Comparison of ENCODE assay signal across 10 cellular contexts in the genomic region with DNA sequence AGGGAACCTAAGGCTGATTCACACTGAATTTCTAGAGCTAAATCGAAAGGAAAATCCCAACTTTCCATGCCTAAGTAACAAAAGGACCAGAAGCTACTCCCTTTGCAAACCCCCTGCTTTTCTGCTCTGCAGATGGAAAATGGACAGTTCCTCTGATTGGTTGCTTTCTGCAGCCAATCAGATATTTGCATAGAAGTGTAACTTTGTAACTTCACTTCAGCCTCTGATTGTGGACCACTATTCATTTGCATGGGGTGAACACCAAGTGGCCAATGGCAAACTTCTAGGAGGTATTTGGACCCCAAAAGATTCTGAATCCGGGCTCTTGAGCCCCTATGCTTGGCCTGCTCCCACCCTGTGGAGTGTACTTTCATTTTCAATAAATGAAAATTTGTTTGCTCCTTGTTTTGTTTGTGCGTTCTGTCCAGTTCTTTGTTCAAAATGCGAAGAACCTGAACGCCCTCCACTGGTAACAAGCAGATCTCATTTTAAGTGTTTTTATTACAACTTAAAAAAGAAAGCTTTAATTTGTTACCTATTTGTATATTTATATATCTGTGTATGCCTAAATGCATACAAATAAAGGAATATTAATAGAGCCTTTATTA. TPM values are rescaled to one million over a fixed set of nuclear protein-coding genes. Genes with fewer than 3 reads are reported as not detected.
DNase-seq lines count a peak whose midpoint lies in the region; ATAC-seq, FAIRE-seq and TF ChIP-seq lines count a peak whose summit lies in the region.
"Had no signal": no experiment of that assay in that cellular context is flagged by ENCODE, and none has a peak within 500 bp of the region (broad histone marks: within the 10 kb centered on the region; RNA-seq: fewer than 3 reads in every experiment).

No MANE protein-coding gene starts in this region.

- no peaks in the 10 kb centered on the region for H3K4me1 Mint-ChIP-seq in activated CD8-positive, alpha-beta T cell treated with anti-CD3 and anti-CD28 coated beads for 36 hours (ENCODE audit: low read depth)
- no peaks in the 10 kb centered on the region for H3K4me1 Mint-ChIP-seq in activated CD8-positive, alpha-beta T cell treated with anti-CD3 and anti-CD28 coated beads, Interleukin-2, amount 10 ng/mL, durations not matched to agents 7 days and 5 days (ENCODE audit: low read depth)

- peak; percentile 81 for TF ChIP-seq RAD21 in SK-N-SH (IDR thresholded peaks at IDR 0.05; ENCODE audit: low read length)

- H4K20me1 ChIP-seq in SK-N-SH (ENCODE audit: insufficient read depth): no peaks in the 10 kb centered on the region

- no peak for ATAC-seq in activated CD8-positive, alpha-beta T cell treated with anti-CD3 and anti-CD28 coated beads for 36 hours
- no peak for ATAC-seq in activated CD8-positive, alpha-beta T cell treated with anti-CD3 and anti-CD28 coated beads, Interleukin-2, amount 10 ng/mL, durations not matched to agents 7 days and 5 days
- ATAC-seq in HG02981 (IDR thresholded peaks at IDR 0.05; ENCODE audit: unreplicated experiment): no peak

- H3K9me2 ChIP-seq in SK-N-SH: no peaks in the 10 kb centered on the region

- H3K36me3 ChIP-seq in SK-N-SH (replicated peaks in 1 of 2; ENCODE audit: control insufficient read depth in 1 of 2, insufficient read depth in 2 of 2, low read length in 1 of 2): no peaks in the 10 kb centered on the region
- no peaks in the 10 kb centered on the region for H3K36me3 ChIP-seq in right atrium auricular region

- H3K27ac Mint-ChIP-seq in activated CD8-positive, alpha-beta T cell treated with anti-CD3 and anti-CD28 coated beads for 36 hours: no peak overlapping the region
- H3K27ac Mint-ChIP-seq in activated CD8-positive, alpha-beta T cell treated with anti-CD3 and anti-CD28 coated beads, Interleukin-2, amount 10 ng/mL, durations not matched to agents 7 days and 5 days: no peak overlapping the region

- H3F3A ChIP-seq in SK-N-SH (replicated peaks; ENCODE audit: insufficient read depth): no peaks in the 10 kb centered on the region

- H3K9me3 ChIP-seq in SK-N-SH (no peaks in the 10 kb centered on the region), right atrium auricular region (no peaks in the 10 kb centered on the region)

- no peak overlapping the region for H3K4me3 Mint-ChIP-seq in activated CD8-positive, alpha-beta T cell treated with anti-CD3 and anti-CD28 coated beads for 36 hours
- no peak overlapping the region for H3K4me3 Mint-ChIP-seq in activated CD8-positive, alpha-beta T cell treated with anti-CD3 and anti-CD28 coated beads, Interleukin-2, amount 10 ng/mL, durations not matched to agents 7 days and 5 days

- peak; percentile 32 for TF ChIP-seq CTCF in activated CD8-positive, alpha-beta T cell treated with anti-CD3 and anti-CD28 coated beads for 36 hours (IDR thresholded peaks at IDR 0.05)
- TF ChIP-seq CTCF in SK-N-SH (IDR thresholded peaks at IDR 0.05): peak; percentile 57
- TF ChIP-seq CTCF in right atrium auricular region (IDR thresholded peaks at IDR 0.05): peak in 1 of 2 donors; percentile 39

- POLR2A ChIA-PET in activated CD8-positive, alpha-beta T cell treated with anti-CD3 and anti-CD28 coated beads for 36 hours (lab: Charles Lee): interaction anchor here (1.7 to 3.5 kb wide), 2 partner anchors 30 to 335 kb away, joined by 5 to 9 read pairs; partner anchors contain the start of genes AHCYL1, AMPD2 and GNAT2
- POLR2A ChIA-PET in activated CD8-positive, alpha-beta T cell treated with anti-CD3 and anti-CD28 coated beads, Interleukin-2, amount 10 ng/mL, durations not matched to agents 7 days and 5 days (lab: Charles Lee): interaction anchor here (0.7 kb wide), 1 partner anchor 10 kb away, joined by 3 read pairs; no protein-coding TSS in a partner anchor
- POLR2A ChIA-PET in SK-N-SH (lab: Yijun Ruan, JAX): interaction anchor here (0.9 to 4.0 kb wide), 5 partner anchors 10 to 117 kb away, joined by 3 to 21 read pairs (median 5); partner anchors contain the start of gene GNAI3

- intact Hi-C loops in activated CD8-positive, alpha-beta T cell treated with anti-CD3 and anti-CD28 coated beads for 36 hours (cut with micrococcal nuclease): no loop called here

- 0 out of 2 replicates have a peak overlapping the region, but pooled peaks have one; percentile 29 for H2AFZ ChIP-seq in SK-N-SH (ENCODE audit: low read depth)

- no peaks in the 10 kb centered on the region for H3K27me3 ChIP-seq in SK-N-SH (ENCODE audit: insufficient read depth)
- no peaks in the 10 kb centered on the region for H3K27me3 ChIP-seq in right atrium auricular region

- WGBS in SK-N-SH (ENCODE audit: low lambda C conversion rate): 38% methylated on average over 5 of the region's 5 CpGs

- H3K4me3 ChIP-seq in SK-N-SH (ENCODE audit: low read depth in 2 of 2, low read length in 1 of 2) (peak overlapping the region; percentile 34 to 52; a peak in 3 of 4 replicates), right atrium auricular region (peak overlapping the region in 1 of 2 donors; percentile 14)

- no peak for TF ChIP-seq EP300 in SK-N-SH (IDR thresholded peaks at IDR 0.05; ENCODE audit: borderline replicate concordance in 1 of 2, low read depth in 1 of 2, low read length in 1 of 2)

- peaks cover 7 to 30% of the 10 kb centered on the region in 2 experiments for H3K4me1 ChIP-seq in SK-N-SH (ENCODE audit: control insufficient read depth in 1 of 2, insufficient read depth in 2 of 2, low read depth in 1 of 2, low read length in 1 of 2)
- peaks cover 0 to 1% of the 10 kb centered on the region in 2 donors for H3K4me1 ChIP-seq in right atrium auricular region

- FAIRE-seq in HTR-8/SVneo (lab: Jason Lieb, UNC): no peak

- no peak for DNase-seq in activated CD8-positive, alpha-beta T cell treated with anti-CD3 and anti-CD28 coated beads for 36 hours
- DNase-seq in activated CD8-positive, alpha-beta T cell treated with anti-CD3 and anti-CD28 coated beads, Interleukin-2, amount 10 ng/mL, durations not matched to agents 7 days and 5 days: no peak
- DNase-seq in SK-N-SH (peak; percentile 56), right atrium auricular region (ENCODE audit: low spot score) (peak; percentile 26), ureter (ENCODE audit: low spot score) (peak; percentile 17), HTR-8/SVneo (ENCODE audit: insufficient read length, low spot score) (no peak)
- DNase-seq in stimulated activated CD4-positive, alpha-beta T cell treated with anti-CD3 and anti-CD28 coated beads, Interleukin-4, amount 100 ng/mL, for 4 hours: no peak
- DNase-seq: DND-41 had no signal

- CTCF ChIA-PET in activated CD8-positive, alpha-beta T cell treated with anti-CD3 and anti-CD28 coated beads for 36 hours (lab: Charles Lee): interaction anchor here (0.7 to 8.3 kb wide), 17 partner anchors 11 to 396 kb away, joined by 3 to 155 read pairs (median 5); partner anchors contain the start of genes AHCYL1, GNAI3 and GSTM1
- CTCF ChIA-PET in activated CD8-positive, alpha-beta T cell treated with anti-CD3 and anti-CD28 coated beads, Interleukin-2, amount 10 ng/mL, durations not matched to agents 7 days and 5 days (lab: Charles Lee): interaction anchor here (0.5 to 6.7 kb wide), 14 partner anchors 9 to 335 kb away, joined by 3 to 163 read pairs (median 4); partner anchors contain the start of genes AHCYL1, GNAI3 and GSTM1
- CTCF ChIA-PET in SK-N-SH (lab: Yijun Ruan, JAX): interaction anchor here (0.6 to 11.4 kb wide), 62 partner anchors 9 to 468 kb away, joined by 3 to 297 read pairs (median 4); partner anchors contain the start of genes AHCYL1, AMPD2, CYB561D1 and EPS8L3

- no peak overlapping the region for H3K9ac ChIP-seq in SK-N-SH

- H3K9me3 Mint-ChIP-seq in activated CD8-positive, alpha-beta T cell treated with anti-CD3 and anti-CD28 coated beads for 36 hours: no peaks in the 10 kb centered on the region
- H3K9me3 Mint-ChIP-seq in activated CD8-positive, alpha-beta T cell treated with anti-CD3 and anti-CD28 coated beads, Interleukin-2, amount 10 ng/mL, durations not matched to agents 7 days and 5 days (ENCODE audit: insufficient read depth): no peaks in the 10 kb centered on the region

- H3K27me3 Mint-ChIP-seq in activated CD8-positive, alpha-beta T cell treated with anti-CD3 and anti-CD28 coated beads for 36 hours: peaks cover 3% of the 10 kb centered on the region
- H3K27me3 Mint-ChIP-seq in activated CD8-positive, alpha-beta T cell treated with anti-CD3 and anti-CD28 coated beads, Interleukin-2, amount 10 ng/mL, durations not matched to agents 7 days and 5 days (ENCODE audit: low read depth): peaks cover 32% of the 10 kb centered on the region

- no peaks in the 10 kb centered on the region for H3K36me3 Mint-ChIP-seq in activated CD8-positive, alpha-beta T cell treated with anti-CD3 and anti-CD28 coated beads for 36 hours (ENCODE audit: low read depth)
- no peaks in the 10 kb centered on the region for H3K36me3 Mint-ChIP-seq in activated CD8-positive, alpha-beta T cell treated with anti-CD3 and anti-CD28 coated beads, Interleukin-2, amount 10 ng/mL, durations not matched to agents 7 days and 5 days (ENCODE audit: low read depth)

- H3K4me2 ChIP-seq in SK-N-SH: peak overlapping the region; percentile 35

- H3K27ac ChIP-seq in SK-N-SH (ENCODE audit: low read depth in 2 of 2, low read length in 1 of 2) (peak overlapping the region in 1 of 2 experiments; percentile 90; a peak in 2 of 4 replicates), right atrium auricular region (no peak overlapping the region)

- no peaks in the 10 kb centered on the region for H3K79me2 ChIP-seq in SK-N-SH (ENCODE audit: insufficient read depth)

RNA-seq across cellular contexts. Expression of gene GSTM4, which starts 6.4 kb away (rescaled TPM):
- total RNA-seq in activated CD8-positive, alpha-beta T cell treated with anti-CD3 and anti-CD28 coated beads for 36 hours: 10 to 100 TPM in 1 of 2 experiments, 1 to 10 TPM in 1; 8.3 to 10.5 TPM
- 10 to 100 TPM; 17.0 to 18.5 TPM for total RNA-seq in activated CD8-positive, alpha-beta T cell treated with anti-CD3 and anti-CD28 coated beads, Interleukin-2, amount 10 ng/mL, durations not matched to agents 7 days and 5 days
- 34.2 and 36.1 TPM in 2 replicates for polyA plus RNA-seq in SK-N-SH (2012; rRNA removed)
- polyA plus RNA-seq in SK-N-SH (2012; cell fraction: cytosol; rRNA removed): 25.0 and 27.9 TPM in 2 replicates
- polyA plus RNA-seq in SK-N-SH (2012; cell fraction: nucleus; rRNA removed): 35.2 and 36.6 TPM in 2 replicates
- total RNA-seq in right atrium auricular region (10 to 100 TPM; 24.6 to 52.6 TPM), ureter (38.2 TPM)

RNA-seq across cellular contexts. Expression of gene GSTM2, which starts 18.4 kb away (rescaled TPM):
- 10 to 100 TPM; 13.6 to 16.2 TPM for total RNA-seq in activated CD8-positive, alpha-beta T cell treated with anti-CD3 and anti-CD28 coated beads for 36 hours
- 10 to 100 TPM; 18.2 to 19.3 TPM for total RNA-seq in activated CD8-positive, alpha-beta T cell treated with anti-CD3 and anti-CD28 coated beads, Interleukin-2, amount 10 ng/mL, durations not matched to agents 7 days and 5 days
- 70.2 and 97.6 TPM in 2 replicates for polyA plus RNA-seq in SK-N-SH (2012; rRNA removed)
- polyA plus RNA-seq in SK-N-SH (2012; cell fraction: cytosol; rRNA removed): 23.0 and 24.2 TPM in 2 replicates
- 693 and 732 TPM in 2 replicates for polyA plus RNA-seq in SK-N-SH (2012; cell fraction: nucleus; rRNA removed)
- total RNA-seq in right atrium auricular region (10 to 100 TPM; 31.7 to 53.8 TPM), ureter (104 TPM)

RNA-seq across cellular contexts. Expression of gene AMPD2, which starts 29.8 kb away (rescaled TPM):
- total RNA-seq in activated CD8-positive, alpha-beta T cell treated with anti-CD3 and anti-CD28 coated beads for 36 hours: 100 to 1,000 TPM; 107 to 119 TPM
- 100 to 1,000 TPM; 123 to 133 TPM for total RNA-seq in activated CD8-positive, alpha-beta T cell treated with anti-CD3 and anti-CD28 coated beads, Interleukin-2, amount 10 ng/mL, durations not matched to agents 7 days and 5 days
- 59.1 and 63.7 TPM in 2 replicates for polyA plus RNA-seq in SK-N-SH (2012; rRNA removed)
- 14.5 and 22.9 TPM in 2 replicates for polyA plus RNA-seq in SK-N-SH (2012; cell fraction: cytosol; rRNA removed)
- polyA plus RNA-seq in SK-N-SH (2012; cell fraction: nucleus; rRNA removed): 359 and 387 TPM in 2 replicates
- total RNA-seq in right atrium auricular region (10 to 100 TPM; 16.1 to 17.9 TPM), ureter (45.8 TPM)

RNA-seq across cellular contexts. Expression of gene GNAT2, which starts 30.1 kb away (rescaled TPM):
- total RNA-seq in activated CD8-positive, alpha-beta T cell treated with anti-CD3 and anti-CD28 coated beads for 36 hours: under 1 TPM; 0.81 to 0.88 TPM
- total RNA-seq in activated CD8-positive, alpha-beta T cell treated with anti-CD3 and anti-CD28 coated beads, Interleukin-2, amount 10 ng/mL, durations not matched to agents 7 days and 5 days: not detected
- 0.16 TPM in 2 replicates for polyA plus RNA-seq in SK-N-SH (2012; rRNA removed)
- 0.14 and 0.18 TPM in 2 replicates for polyA plus RNA-seq in SK-N-SH (2012; cell fraction: cytosol; rRNA removed)
- 0.04 and 0.19 TPM in 2 replicates for polyA plus RNA-seq in SK-N-SH (2012; cell fraction: nucleus; rRNA removed)
- under 1 TPM in 1 of 2 donors, not detected in 1; 0.59 TPM for total RNA-seq in right atrium auricular region
- total RNA-seq in ureter: not detected

RNA-seq across cellular contexts. Expression of gene GSTM1, which starts 38.1 kb away (rescaled TPM):
- total RNA-seq in activated CD8-positive, alpha-beta T cell treated with anti-CD3 and anti-CD28 coated beads for 36 hours: 10 to 100 TPM; 47.9 to 49.6 TPM
- 10 to 100 TPM; 30.2 to 31.5 TPM for total RNA-seq in activated CD8-positive, alpha-beta T cell treated with anti-CD3 and anti-CD28 coated beads, Interleukin-2, amount 10 ng/mL, durations not matched to agents 7 days and 5 days
- polyA plus RNA-seq in SK-N-SH (2012; rRNA removed): not detected in 2 replicates
- 0.03 TPM in 2 replicates for polyA plus RNA-seq in SK-N-SH (2012; cell fraction: cytosol; rRNA removed)
- 0.14 and 0.17 TPM in 2 replicates for polyA plus RNA-seq in SK-N-SH (2012; cell fraction: nucleus; rRNA removed)
- total RNA-seq in right atrium auricular region (10 to 100 TPM in 1 of 2 donors, not detected in 1; 21.6 TPM), ureter (not detected)
- total RNA-seq: activated CD8-positive, alpha-beta memory T cell treated with anti-CD3 and anti-CD28 coated beads for 36 hours had no signal

Comparison
In these comparisons a context has a peak if more than half of its experiments do, and no peak if none do; other contexts are left out.
1. DNase-seq: peak in SK-N-SH (single experiment), right atrium auricular region (single experiment) and ureter (single experiment); none in activated CD8-positive, alpha-beta T cell treated with anti-CD3 and anti-CD28 coated beads for 36 hours (single experiment), activated CD8-positive, alpha-beta T cell treated with anti-CD3 and anti-CD28 coated beads, Interleukin-2, amount 10 ng/mL, durations not matched to agents 7 days and 5 days (single experiment), stimulated activated CD4-positive, alpha-beta T cell treated with anti-CD3 and anti-CD28 coated beads, Interleukin-4, amount 100 ng/mL, for 4 hours (0 of 2) and HTR-8/SVneo (single experiment).